11 cellular contexts compared by ENCODE assay signal in genomic region chr2:168466190-168466737, GRCh38. TPM values are rescaled to one million over a fixed set of nuclear protein-coding genes. Genes with fewer than 3 reads are reported as not detected.
DNase-seq lines count a peak whose midpoint lies in the region; ATAC-seq, FAIRE-seq and TF ChIP-seq lines count a peak whose summit lies in the region.
"Had no signal": no experiment of that assay in that cellular context is flagged by ENCODE, and none has a peak within 500 bp of the region (broad histone marks: within the 10 kb centered on the region; RNA-seq: fewer than 3 reads in every experiment).

No MANE protein-coding gene starts in this region.

- no peaks in the 10 kb centered on the region for H3K36me3 ChIP-seq in endothelial cell of umbilical vein (ENCODE audit: control insufficient read depth in 2 of 2, extremely low read depth in 1 of 2, insufficient read depth in 2 of 2, low read length in 2 of 2)
- H3K36me3 ChIP-seq in skeletal muscle satellite cell (ENCODE audit: insufficient read depth, low read length): no peaks in the 10 kb centered on the region

- TF ChIP-seq POLR2A in endothelial cell of umbilical vein (IDR thresholded peaks at IDR 0.05; ENCODE audit: low read depth, low read length): no peak

- H3K79me2 ChIP-seq in endothelial cell of umbilical vein (ENCODE audit: control insufficient read depth, insufficient read depth, low read length): peaks cover 2% of the 10 kb centered on the region

- no peaks in the 10 kb centered on the region for H3K27me3 ChIP-seq in endothelial cell of umbilical vein (ENCODE audit: control insufficient read depth in 2 of 2, insufficient read depth in 2 of 2, low read length in 2 of 2)
- H3K27me3 ChIP-seq in skeletal muscle satellite cell (ENCODE audit: control insufficient read depth, insufficient read depth, low read length): no peaks in the 10 kb centered on the region

- H3K9me3 ChIP-seq in endothelial cell of umbilical vein (replicated peaks; ENCODE audit: control insufficient read depth, insufficient read depth, low read length) (no peaks in the 10 kb centered on the region), skeletal muscle satellite cell (replicated peaks; ENCODE audit: low read length) (no peaks in the 10 kb centered on the region)

- no peak for FAIRE-seq in endothelial cell of umbilical vein (lab: Jason Lieb, UNC)

- no peak overlapping the region for H3K4me3 ChIP-seq in endothelial cell of umbilical vein (replicated peaks in 1 of 3; ENCODE audit: insufficient read depth in 1 of 3, low read depth in 1 of 3, low read length in 3 of 3)
- no peak overlapping the region for H3K4me3 ChIP-seq in skeletal muscle satellite cell (ENCODE audit: low read length)

- peaks cover 4% of the 10 kb centered on the region for H3K4me1 ChIP-seq in endothelial cell of umbilical vein (ENCODE audit: control insufficient read depth, extremely low read depth, insufficient read depth, low read length)
- H3K4me1 ChIP-seq in skeletal muscle satellite cell (ENCODE audit: control insufficient read depth, insufficient read depth, low read length): peaks cover 13% of the 10 kb centered on the region

- peak overlapping the region; percentile 69 for H3K4me3 Mint-ChIP-seq in activated CD4-positive, alpha-beta T cell treated with anti-CD3 and anti-CD28 coated beads, Interleukin-2, amount 10 ng/mL, durations not matched to agents 24 days and 14 days
- H3K4me3 Mint-ChIP-seq: neural crest cell had no signal

- no peaks in the 10 kb centered on the region for H3K9me1 ChIP-seq in endothelial cell of umbilical vein (replicated peaks; ENCODE audit: control insufficient read depth, extremely low read depth, insufficient read depth, low read length)

- H3K27ac Mint-ChIP-seq in activated CD4-positive, alpha-beta T cell treated with anti-CD3 and anti-CD28 coated beads, Interleukin-2, amount 10 ng/mL, durations not matched to agents 24 days and 14 days: peak overlapping the region; percentile 27

- CTCF ChIA-PET in endothelial cell of umbilical vein (lab: Charles Lee): no interaction called here

- H4K20me1 ChIP-seq in endothelial cell of umbilical vein (replicated peaks; ENCODE audit: control insufficient read depth, extremely low read depth, insufficient read depth, low read length): no peaks in the 10 kb centered on the region

- no peaks in the 10 kb centered on the region for H3K9me3 Mint-ChIP-seq in activated CD4-positive, alpha-beta T cell treated with anti-CD3 and anti-CD28 coated beads, Interleukin-2, amount 10 ng/mL, durations not matched to agents 24 days and 14 days

- H2AFZ ChIP-seq in endothelial cell of umbilical vein (ENCODE audit: low read depth, low read length): no peak overlapping the region

- dilution Hi-C loops in endothelial cell of umbilical vein (cut with MboI; ENCODE audit: extremely low pct_ligation_motif_present, low sequenced_read_pairs): no loop called here

- H3K4me2 ChIP-seq in endothelial cell of umbilical vein (ENCODE audit: insufficient read depth, low read length) (no peak overlapping the region), skeletal muscle satellite cell (ENCODE audit: low read length) (peak overlapping the region; percentile 19)

- intact Hi-C loops in activated CD4-positive, alpha-beta T cell treated with anti-CD3 and anti-CD28 coated beads, Interleukin-2, amount 10 ng/mL, durations not matched to agents 24 days and 14 days (cut with micrococcal nuclease): no loop called here
- intact Hi-C loops in endothelial cell of umbilical vein (cut with micrococcal nuclease): no loop called here

- H3K9ac ChIP-seq in endothelial cell of umbilical vein (replicated peaks; ENCODE audit: extremely low read depth, insufficient read depth, low read length) (no peak overlapping the region), skeletal muscle satellite cell (ENCODE audit: low read depth, low read length) (no peak overlapping the region)

- no peak for TF ChIP-seq CTCF in endothelial cell of umbilical vein (IDR thresholded peaks at IDR 0.05; ENCODE audit: extremely low read depth in 1 of 2, insufficient read depth in 1 of 2, low read depth in 1 of 2, low read length in 2 of 2)

- H3K36me3 Mint-ChIP-seq in activated CD4-positive, alpha-beta T cell treated with anti-CD3 and anti-CD28 coated beads, Interleukin-2, amount 10 ng/mL, durations not matched to agents 24 days and 14 days (ENCODE audit: low read depth): peaks cover 10% of the 10 kb centered on the region

- peaks cover 49% of the 10 kb centered on the region for H3K4me1 Mint-ChIP-seq in activated CD4-positive, alpha-beta T cell treated with anti-CD3 and anti-CD28 coated beads, Interleukin-2, amount 10 ng/mL, durations not matched to agents 24 days and 14 days

- no peaks in the 10 kb centered on the region for H3K27me3 Mint-ChIP-seq in activated CD4-positive, alpha-beta T cell treated with anti-CD3 and anti-CD28 coated beads, Interleukin-2, amount 10 ng/mL, durations not matched to agents 24 days and 14 days

- H3K27ac ChIP-seq in endothelial cell of umbilical vein (ENCODE audit: insufficient read depth, low read depth, low read length): no peak overlapping the region

- no peak for ATAC-seq in HG03139 (IDR thresholded peaks at IDR 0.05; ENCODE audit: unreplicated experiment)

- BruUV-seq in endothelial cell of umbilical vein (replicated peaks; lab: Mats Ljungman, UMichigan): no TSS peak

- POLR2A ChIA-PET in endothelial cell of umbilical vein (lab: Charles Lee): no interaction called here

- no peak for DNase-seq in activated CD4-positive, alpha-beta T cell treated with anti-CD3 and anti-CD28 coated beads, Interleukin-2, amount 10 ng/mL, durations not matched to agents 24 days and 14 days
- no peak for DNase-seq in activated CD4-positive, alpha-beta T cell treated with anti-CD3 and anti-CD28 coated beads, Interleukin-2, amount 50 U/mL, for 1 hour
- DNase-seq in NCI-H82 (lab: John Stamatoyannopoulos, UW) (peak; percentile 95), endothelial cell of umbilical vein (ENCODE audit: low read depth, low spot score) (peak; percentile 5), DMS53 (lab: John Stamatoyannopoulos, UW) (no peak)
- DNase-seq in activated naive CD4-positive, alpha-beta T cell (lab: John Stamatoyannopoulos, UW): no peak
- DNase-seq: activated CD4-positive, alpha-beta T cell treated with anti-CD3 and anti-CD28 coated beads, Interleukin-2, amount 50 U/mL, for 48 hours; stimulated activated naive CD4-positive, alpha-beta T cell treated with Interleukin-2 at 50 U/mL for 16 hours had no signal

TF ChIP-seq in endothelial cell of umbilical vein, 7 proteins besides CTCF, POLR2A, EP300 and RAD21:
- TF ChIP-seq MAX (IDR thresholded peaks at IDR 0.05; ENCODE audit: insufficient read depth, insufficient read length): no peak
- no peak for TF ChIP-seq GATA2 (IDR thresholded peaks at IDR 0.05; ENCODE audit: insufficient read depth, insufficient read length, low read depth, low read length)
- TF ChIP-seq JUN (IDR thresholded peaks at IDR 0.05; ENCODE audit: borderline replicate concordance, insufficient read depth, insufficient read length, low read depth): no peak
- TF ChIP-seq MYC (IDR thresholded peaks at IDR 0.05; ENCODE audit: low read depth, low read length): no peak
- no peak for TF ChIP-seq FOS (IDR thresholded peaks at IDR 0.05; ENCODE audit: borderline replicate concordance, insufficient read depth, low read length)
- TF ChIP-seq POLR2AphosphoS5 (IDR thresholded peaks at IDR 0.05; ENCODE audit: insufficient read depth, low read depth, low read length): no peak
- no peak for TF ChIP-seq EZH2 (IDR thresholded peaks at IDR 0.05; ENCODE audit: borderline replicate concordance, low read depth, low read length, severe bottlenecking)

RNA-seq across cellular contexts. Expression of gene CERS6, which starts 10.2 kb away (rescaled TPM):
- total RNA-seq in activated CD4-positive, alpha-beta T cell treated with anti-CD3 and anti-CD28 coated beads, Interleukin-2, amount 10 ng/mL, durations not matched to agents 24 days and 14 days: 25.3 and 26.3 TPM in 2 replicates
- total RNA-seq in endothelial cell of umbilical vein: 11.2 and 11.7 TPM in 2 replicates
- polyA plus RNA-seq in endothelial cell of umbilical vein: 1.9 and 2.7 TPM in 2 replicates
- 3.4 TPM in 2 replicates for polyA plus RNA-seq in endothelial cell of umbilical vein (2011; cell fraction: cytosol; rRNA removed)
- 2.9 and 4.0 TPM in 2 replicates for polyA plus RNA-seq in endothelial cell of umbilical vein (2011; cell fraction: nucleus; rRNA removed)
- polyA plus RNA-seq in endothelial cell of umbilical vein (2012): 6.5 and 12.0 TPM in 2 replicates
- 7.8 and 8.0 TPM in 2 replicates for polyA minus RNA-seq in endothelial cell of umbilical vein
- polyA minus RNA-seq in endothelial cell of umbilical vein (2011; cell fraction: cytosol; rRNA and poly(A)+ RNA removed): not detected
- 5.7 and 8.5 TPM in 2 replicates for polyA minus RNA-seq in endothelial cell of umbilical vein (2011; cell fraction: nucleus; rRNA and poly(A)+ RNA removed)
- total RNA-seq in skeletal muscle satellite cell (2012; rRNA removed): 26.6 and 27.5 TPM in 2 replicates

Comparison
In these comparisons a context has a peak if more than half of its experiments do, and no peak if none do; other contexts are left out.
1. DNase-seq: peak in NCI-H82 (single experiment) and endothelial cell of umbilical vein (single experiment); none in activated CD4-positive, alpha-beta T cell treated with anti-CD3 and anti-CD28 coated beads, Interleukin-2, amount 10 ng/mL, durations not matched to agents 24 days and 14 days (single experiment), activated CD4-positive, alpha-beta T cell treated with anti-CD3 and anti-CD28 coated beads, Interleukin-2, amount 50 U/mL, for 1 hour (single experiment), DMS53 (single experiment) and activated naive CD4-positive, alpha-beta T cell (0 of 4).